ENCODE assay signal across 8 cellular contexts in the genomic region with DNA sequence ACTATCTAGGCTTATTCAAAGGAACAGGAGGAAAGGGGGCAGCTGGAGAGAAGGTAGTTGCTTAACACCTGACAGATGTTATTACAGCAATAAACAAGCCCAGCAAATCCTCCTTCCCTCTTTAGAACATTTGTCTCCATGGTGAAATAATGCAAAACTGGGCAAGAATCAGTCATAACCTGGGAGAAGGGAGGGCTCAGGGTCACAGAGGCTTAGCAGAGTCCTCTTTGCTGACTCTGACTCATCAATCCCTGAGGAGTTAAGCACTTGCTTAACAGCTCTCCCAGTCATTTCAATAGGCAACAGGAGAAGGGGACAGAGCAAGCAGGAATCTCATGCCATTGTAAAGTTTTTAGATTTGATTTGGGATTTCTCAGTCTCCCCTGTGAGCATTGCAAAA.
A peak's percentile ranks its signal among the peaks of the same experiment; 100 is the strongest.
DNase-seq lines count a peak whose midpoint lies in the region; ATAC-seq and TF ChIP-seq lines count a peak whose summit lies in the region.

No MANE protein-coding gene starts in this region.

- TF ChIP-seq POLR2A in NB4 (IDR thresholded peaks at IDR 0.05; ENCODE audit: extremely low read depth, insufficient read length): no peak

- peak overlapping the region; percentile 60 for H3K27ac ChIP-seq in lower lobe of right lung
- H3K27ac ChIP-seq in caudate nucleus (ENCODE audit: low read depth, low read length): no peak overlapping the region

- H3K36me3 ChIP-seq in lower lobe of right lung: no peaks in the 10 kb centered on the region

- H3K4me1 ChIP-seq in lower lobe of right lung: peaks cover 31% of the 10 kb centered on the region

- no peaks in the 10 kb centered on the region for H3K9me3 ChIP-seq in lower lobe of right lung

- ATAC-seq in lower lobe of right lung: peak; percentile 83 to 85
- no peak for ATAC-seq in HG02885 (IDR thresholded peaks at IDR 0.05; ENCODE audit: poor library complexity, unreplicated experiment)

- H3K27me3 ChIP-seq in lower lobe of right lung (ENCODE audit: low read depth): no peaks in the 10 kb centered on the region

- intact Hi-C loops in lower lobe of right lung (cut with DNase I): no loop called here

- H3K4me3 ChIP-seq in AG09309 (ENCODE audit: control insufficient read depth, low read depth, low read length): no peak overlapping the region
- H3K4me3 ChIP-seq in NB4 (ENCODE audit: low read depth, low read length): no peak overlapping the region
- H3K4me3 ChIP-seq in lower lobe of right lung: no peak overlapping the region

- DNase-seq in AG09309 (ENCODE audit: low read depth) (peak; percentile 72), NB4 (ENCODE audit: low read depth) (peak; percentile 61), dedifferentiated amniotic fluid mesenchymal stem cell (ENCODE audit: extremely low spot score) (peak; percentile 27), lower lobe of right lung (no peak), caudate nucleus (lab: John Stamatoyannopoulos, UW) (no peak), ecto neural progenitor cell (ENCODE audit: low spot score) (no peak)
- no peak for DNase-seq in activated T-cell treated with anti-CD3 and anti-CD28 coated beads, Interleukin-2, amount 50 U/mL, for 48 hours

- no peak for TF ChIP-seq CTCF in AG09309 (IDR thresholded peaks at IDR 0.05; ENCODE audit: control insufficient read depth, insufficient read depth, low read depth, low read length, missing control alignments)
- no peak for TF ChIP-seq CTCF in NB4 (IDR thresholded peaks at IDR 0.05; ENCODE audit: low read depth, low read length)
- TF ChIP-seq CTCF in lower lobe of right lung (IDR thresholded peaks at IDR 0.05): no peak

Comparison
In these comparisons a context has a peak if more than half of its experiments do, and no peak if none do; other contexts are left out.
1. DNase-seq: peak in AG09309 (single experiment), NB4 (single experiment) and dedifferentiated amniotic fluid mesenchymal stem cell (single experiment); none in lower lobe of right lung (single experiment), caudate nucleus (0 of 61), activated T-cell treated with anti-CD3 and anti-CD28 coated beads, Interleukin-2, amount 50 U/mL, for 48 hours (0 of 2) and ecto neural progenitor cell (single experiment).